Comparison of ENCODE assay signal across 16 cellular contexts in the genomic region with DNA sequence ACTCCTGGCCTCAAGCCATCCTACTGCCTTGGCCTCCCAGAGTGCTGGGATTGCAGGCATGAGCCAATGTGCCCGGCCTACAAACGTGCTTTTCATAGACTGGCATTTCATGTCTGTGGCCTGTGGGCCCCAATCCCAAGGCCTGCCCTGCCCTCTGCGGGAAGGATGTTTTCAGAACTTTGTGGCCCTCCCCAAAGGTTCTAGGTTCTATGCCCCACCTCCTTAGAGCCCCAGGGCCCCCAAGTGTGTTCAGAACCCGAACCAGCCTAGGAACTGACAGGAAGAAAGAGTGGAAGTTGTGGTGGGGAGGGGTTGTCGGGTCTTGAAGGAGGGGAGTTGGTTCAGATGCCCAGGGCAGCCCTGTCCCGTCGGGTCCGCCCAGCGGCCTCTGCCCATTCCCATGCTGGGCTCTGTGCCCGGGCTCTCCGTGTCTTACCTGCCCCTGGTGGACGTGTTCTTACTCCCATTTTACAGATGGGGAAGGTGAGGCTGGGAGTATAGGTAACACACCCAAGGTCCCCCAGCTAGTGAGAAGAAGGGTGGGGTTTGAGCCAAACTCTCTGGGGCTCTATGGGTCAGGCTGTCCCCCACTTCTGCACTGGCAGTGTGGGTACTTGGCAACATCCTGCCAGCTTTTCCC.
DNase-seq lines count a peak whose midpoint lies in the region; ATAC-seq and TF ChIP-seq lines count a peak whose summit lies in the region.
"Had no signal": no experiment of that assay in that cellular context is flagged by ENCODE, and none has a peak within 500 bp of the region (broad histone marks: within the 10 kb centered on the region; RNA-seq: fewer than 3 reads in every experiment).

No MANE protein-coding gene starts in this region.

- peak; percentile 38 for DNase-seq in SK-MEL-5 (ENCODE audit: low read depth, low spot score)
- DNase-seq in dorsolateral prefrontal cortex, result no peak
- no peak for DNase-seq in mesothelial cell of epicardium (ENCODE audit: low spot score in 2 of 2, unreplicated experiment in 2 of 2)
- DNase-seq in transverse colon, result no peak
- no peak for DNase-seq in NCI-H1092 treated with DMSO at 0.1 percent for 48 hours (lab: John Stamatoyannopoulos, UW)
- no peak for DNase-seq in pons (ENCODE audit: low spot score)
- DNase-seq: activated CD4-positive, alpha-beta T cell treated with anti-CD3 and anti-CD28 coated beads, Interleukin-2, amount 50 U/mL, for 48 hours; activated T-cell treated with anti-CD3 and anti-CD28 coated beads, Interleukin-2, amount 50 U/mL, for 24 hours; colonic mucosa; DMS53; NCI-H187 had no signal

- H3K27me3 ChIP-seq in dorsolateral prefrontal cortex (peaks cover 0 to 9% (median 0%) of the 10 kb centered on the region in 45 donors), transverse colon (peaks cover 20% of the 10 kb centered on the region)
- H3K27me3 ChIP-seq: colonic mucosa had no signal

- H3K9me3 Mint-ChIP-seq in mesothelial cell of epicardium, result peaks cover 4% of the 10 kb centered on the region

- H3K4me1 Mint-ChIP-seq in mesothelial cell of epicardium, result peaks cover 29% of the 10 kb centered on the region

- no peaks in the 10 kb centered on the region for H3K36me3 ChIP-seq in transverse colon
- H3K36me3 ChIP-seq: colonic mucosa, heart right ventricle, SJCRH30 had no signal

- H3K4me1 ChIP-seq in transverse colon, result peaks cover 8 to 27% (median 18%) of the 10 kb centered on the region in 4 donors
- H3K4me1 ChIP-seq: colonic mucosa, parathyroid adenoma, SJCRH30 had no signal

- H3K4me3 Mint-ChIP-seq in mesothelial cell of epicardium, result no peak overlapping the region
- H3K4me3 Mint-ChIP-seq: activated T-cell treated with anti-CD3 and anti-CD28 coated beads, Interleukin-2, amount 50 U/mL, for 24 hours had no signal

- no peak for TF ChIP-seq EP300 in transverse colon (IDR thresholded peaks at IDR 0.05; ENCODE audit: low read depth)

- no peak for TF ChIP-seq POLR2A in transverse colon (IDR thresholded peaks at IDR 0.05)

- intact Hi-C loops in dorsolateral prefrontal cortex (cut with DNase I), result no loop called here
- intact Hi-C loops in transverse colon (cut with DNase I; ENCODE audit: low total_unique reads), result no loop called here

- H3K36me3 Mint-ChIP-seq in mesothelial cell of epicardium, result no peaks in the 10 kb centered on the region

- TF ChIP-seq CTCF in dorsolateral prefrontal cortex (IDR thresholded peaks at IDR 0.05 in 54 of 56, conservative IDR thresholded peaks at IDR 0.05 in 2 of 56; ENCODE audit: low read depth in 1 of 56, partially characterized antibody in 56 of 56), result peak in 1 of 56 donors; percentile 8
- TF ChIP-seq CTCF in mesothelial cell of epicardium (IDR thresholded peaks at IDR 0.05; ENCODE audit: unreplicated experiment), result no peak
- no peak for TF ChIP-seq CTCF in transverse colon (IDR thresholded peaks at IDR 0.05)

- H3K27ac Mint-ChIP-seq in mesothelial cell of epicardium, result peak overlapping the region; percentile 84
- H3K27ac Mint-ChIP-seq: activated T-cell treated with anti-CD3 and anti-CD28 coated beads, Interleukin-2, amount 50 U/mL, for 24 hours had no signal

- no peak for ATAC-seq in GM21786 (IDR thresholded peaks at IDR 0.05; ENCODE audit: unreplicated experiment)

- H3K9me3 ChIP-seq in transverse colon, result no peaks in the 10 kb centered on the region
- H3K9me3 ChIP-seq: colonic mucosa, SJCRH30 had no signal

- no peaks in the 10 kb centered on the region for H3K27me3 Mint-ChIP-seq in mesothelial cell of epicardium (ENCODE audit: low read depth)

- in situ Hi-C loops in SK-MEL-5 (cut with HindIII; ENCODE audit: low pct_unique_long_range_greater_than_20kb, low sequenced_read_pairs) (no loop called here), transverse colon (cut with MboI; ENCODE audit: low pct_ligation_motif_present in 1 of 4, low pct_unique_long_range_greater_than_20kb in 1 of 4, low sequenced_read_pairs in 3 of 4) (no loop called here)

- H3K27ac ChIP-seq in dorsolateral prefrontal cortex, result peak overlapping the region in 35 of 59 donors; percentile 3 to 91 (median 62)
- H3K27ac ChIP-seq in transverse colon, result peak overlapping the region; percentile 70 to 78 (median 74)
- H3K27ac ChIP-seq: parathyroid adenoma, SJCRH30 had no signal

- 77% methylated on average over 12 of the region's 12 CpGs; no CpG with 5 or more reads in 1 of the 2 donors for WGBS in transverse colon (ENCODE audit: low coverage in 1 of 2), 2 donors

- H3K4me3 ChIP-seq in dorsolateral prefrontal cortex (no peak overlapping the region), transverse colon (no peak overlapping the region)
- H3K4me3 ChIP-seq: colonic mucosa, heart right ventricle, mucosa of descending colon, SJCRH30 had no signal
